ENCODE assay signal across 16 cellular contexts in genomic region chr18:58761970-58762780, GRCh38.
A peak's percentile ranks its signal among the peaks of the same experiment; 100 is the strongest.
DNase-seq lines count a peak whose midpoint lies in the region; ATAC-seq and TF ChIP-seq lines count a peak whose summit lies in the region.
"Had no signal": no experiment of that assay in that cellular context is flagged by ENCODE, and none has a peak within 500 bp of the region (broad histone marks: within the 10 kb centered on the region; RNA-seq: fewer than 3 reads in every experiment).

No MANE protein-coding gene starts in this region.

- no peaks in the 10 kb centered on the region for H3K36me3 ChIP-seq in lung (ENCODE audit: control insufficient read depth in 2 of 2, insufficient read depth in 2 of 2, low read length in 2 of 2)

- intact Hi-C loops in activated CD4-positive, alpha-beta T cell treated with anti-CD3 and anti-CD28 coated beads, Interleukin-2, amount 10 ng/mL, durations not matched to agents 24 days and 14 days (cut with micrococcal nuclease), result loop anchor here (5.0 kb wide), 2 partner anchors 90 to 145 kb away; partner anchors contain the start of gene MALT1

- WGBS in lung, 2 donors, result 90 to 91% methylated on average over 15 of the region's 15 CpGs

- peak; percentile 53 for DNase-seq in activated CD4-positive, alpha-beta T cell treated with anti-CD3 and anti-CD28 coated beads, Interleukin-2, amount 10 ng/mL, durations not matched to agents 24 days and 14 days
- no peak for DNase-seq in activated CD4-positive, alpha-beta T cell treated with anti-CD3 and anti-CD28 coated beads, Interleukin-2, amount 50 U/mL, for 4 hours
- DNase-seq in T-helper 17 cell, result no peak
- peak; percentile 28 for DNase-seq in lung (ENCODE audit: low spot score)
- DNase-seq in type B pancreatic cell (ENCODE audit: extremely low spot score, unreplicated experiment), result peak; percentile 55
- no peak for DNase-seq in anterior cingulate cortex (lab: John Stamatoyannopoulos, UW)
- DNase-seq in NCI-H2171 (lab: John Stamatoyannopoulos, UW), result no peak
- DNase-seq: activated CD4-positive, CD25-positive, alpha-beta regulatory T cell; C1 segment of cervical spinal cord; HCEC 1CT; NCI-H146; occipital lobe; SHP77 treated with DMSO at 0.1 percent for 48 hours; stimulated activated CD4-positive, alpha-beta T cell treated with anti-CD3 and anti-CD28 coated beads, Interleukin-4, amount 100 ng/mL, for 24 hours had no signal

- no peak overlapping the region for H3K27ac ChIP-seq in lung (ENCODE audit: low read depth in 1 of 2, low read length in 1 of 2)
- H3K27ac ChIP-seq: 22Rv1 had no signal

- H3K4me3 ChIP-seq in lung, result no peak overlapping the region

- H3K9me3 Mint-ChIP-seq in activated CD4-positive, alpha-beta T cell treated with anti-CD3 and anti-CD28 coated beads, Interleukin-2, amount 10 ng/mL, durations not matched to agents 24 days and 14 days, result no peaks in the 10 kb centered on the region
- H3K9me3 Mint-ChIP-seq in type B pancreatic cell, result no peaks in the 10 kb centered on the region

- peaks cover 13% of the 10 kb centered on the region for H3K4me1 Mint-ChIP-seq in activated CD4-positive, alpha-beta T cell treated with anti-CD3 and anti-CD28 coated beads, Interleukin-2, amount 10 ng/mL, durations not matched to agents 24 days and 14 days
- H3K4me1 Mint-ChIP-seq in T-helper 17 cell, result peaks cover 30% of the 10 kb centered on the region
- H3K4me1 Mint-ChIP-seq in type B pancreatic cell (ENCODE audit: unreplicated experiment), result peaks cover 22% of the 10 kb centered on the region

- peaks cover 34% of the 10 kb centered on the region for H3K27me3 Mint-ChIP-seq in activated CD4-positive, alpha-beta T cell treated with anti-CD3 and anti-CD28 coated beads, Interleukin-2, amount 10 ng/mL, durations not matched to agents 24 days and 14 days
- H3K27me3 Mint-ChIP-seq in T-helper 17 cell (peaks cover 30% of the 10 kb centered on the region), type B pancreatic cell (peaks cover 39% of the 10 kb centered on the region)

- TF ChIP-seq CTCF in lung (IDR thresholded peaks at IDR 0.05; ENCODE audit: control extremely low read depth, extremely low read depth) (no peak), type B pancreatic cell (conservative IDR thresholded peaks at IDR 0.05) (no peak)

- no peak overlapping the region for H3K4me3 Mint-ChIP-seq in activated CD4-positive, alpha-beta T cell treated with anti-CD3 and anti-CD28 coated beads, Interleukin-2, amount 10 ng/mL, durations not matched to agents 24 days and 14 days
- H3K4me3 Mint-ChIP-seq in T-helper 17 cell, result peak overlapping the region; percentile 49
- H3K4me3 Mint-ChIP-seq in type B pancreatic cell, result no peak overlapping the region

- ATAC-seq in T-helper 17 cell (no peak), lung (ENCODE audit: insufficient read depth, low FRiP score) (no peak), HG02852 (IDR thresholded peaks at IDR 0.05; ENCODE audit: unreplicated experiment) (no peak)

- H3K9me3 ChIP-seq in T-helper 17 cell (ENCODE audit: control insufficient read depth, low read length, poor library complexity, severe bottlenecking), result no peaks in the 10 kb centered on the region
- H3K9me3 ChIP-seq in lung (ENCODE audit: control insufficient read depth in 2 of 2, insufficient read depth in 1 of 2, low read length in 1 of 2), result no peaks in the 10 kb centered on the region

- no peaks in the 10 kb centered on the region for H3K4me1 ChIP-seq in lung (ENCODE audit: control insufficient read depth in 2 of 2, insufficient read depth in 2 of 2, low read length in 2 of 2)

- H3K27ac Mint-ChIP-seq in activated CD4-positive, alpha-beta T cell treated with anti-CD3 and anti-CD28 coated beads, Interleukin-2, amount 10 ng/mL, durations not matched to agents 24 days and 14 days, result no peak overlapping the region
- H3K27ac Mint-ChIP-seq in T-helper 17 cell, result no peak overlapping the region
- H3K27ac Mint-ChIP-seq in type B pancreatic cell, result no peak overlapping the region

- no peaks in the 10 kb centered on the region for H3K36me3 Mint-ChIP-seq in activated CD4-positive, alpha-beta T cell treated with anti-CD3 and anti-CD28 coated beads, Interleukin-2, amount 10 ng/mL, durations not matched to agents 24 days and 14 days (ENCODE audit: low read depth)
- H3K36me3 Mint-ChIP-seq in T-helper 17 cell (ENCODE audit: low read depth) (peaks cover 9% of the 10 kb centered on the region), type B pancreatic cell (no peaks in the 10 kb centered on the region)

- H3K27me3 ChIP-seq in lung (ENCODE audit: control insufficient read depth, insufficient read depth), result no peaks in the 10 kb centered on the region

Comparison
In these comparisons a context has a peak if more than half of its experiments do, and no peak if none do; other contexts are left out.
1. DNase-seq: peak in activated CD4-positive, alpha-beta T cell treated with anti-CD3 and anti-CD28 coated beads, Interleukin-2, amount 10 ng/mL, durations not matched to agents 24 days and 14 days (single experiment), lung (single experiment) and type B pancreatic cell (single experiment); none in activated CD4-positive, alpha-beta T cell treated with anti-CD3 and anti-CD28 coated beads, Interleukin-2, amount 50 U/mL, for 4 hours (0 of 2), T-helper 17 cell (0 of 3), anterior cingulate cortex (0 of 58) and NCI-H2171 (single experiment).